16 cellular contexts compared by ENCODE assay signal in genomic region chr7:74572301-74573090, GRCh38.
DNase-seq lines count a peak whose midpoint lies in the region; ATAC-seq, FAIRE-seq and TF ChIP-seq lines count a peak whose summit lies in the region.
"Had no signal": no experiment of that assay in that cellular context is flagged by ENCODE, and none has a peak within 500 bp of the region (broad histone marks: within the 10 kb centered on the region; RNA-seq: fewer than 3 reads in every experiment).

No MANE protein-coding gene starts in this region.

- no peak overlapping the region for H2BK12ac ChIP-seq in H9 (ENCODE audit: insufficient read length, low read depth, low read length)

- H3K9me3 ChIP-seq in H9 (ENCODE audit: control insufficient read depth, low read depth, low read length): no peaks in the 10 kb centered on the region
- H3K9me3 ChIP-seq in right atrium auricular region: no peaks in the 10 kb centered on the region
- H3K9me3 ChIP-seq in HepG2 (ENCODE audit: low read length): no peaks in the 10 kb centered on the region

- no peak for TF ChIP-seq RAD21 in HepG2 (CRISPR knock-in tag; IDR thresholded peaks at IDR 0.05)

- no peak for TF ChIP-seq POLR2A in HepG2 (IDR thresholded peaks at IDR 0.05; ENCODE audit: insufficient read depth in 1 of 2, low read depth in 2 of 2, low read length in 2 of 2)

- H2AFZ ChIP-seq in H9 (ENCODE audit: low read length): no peak overlapping the region
- no peak overlapping the region for H2AFZ ChIP-seq in HepG2 (ENCODE audit: low read length)

- no peak overlapping the region for H3K27ac ChIP-seq in H9 (ENCODE audit: insufficient read length, low read depth, low read length)
- H3K27ac ChIP-seq in right atrium auricular region: peak overlapping the region; percentile 56 to 61
- H3K27ac ChIP-seq in HepG2 (ENCODE audit: extremely low read length, insufficient read depth, low read length): no peak overlapping the region
- H3K27ac ChIP-seq: foreskin keratinocyte had no signal

- no peaks in the 10 kb centered on the region for H3K79me1 ChIP-seq in H9 (ENCODE audit: insufficient read depth, low read depth, low read length, poor library complexity, severe bottlenecking)

- no peak overlapping the region for H2BK20ac ChIP-seq in H9 (ENCODE audit: low read depth, low read length, poor library complexity, severe bottlenecking)

- ATAC-seq in stimulated activated effector memory CD8-positive, alpha-beta T cell treated with anti-CD3 and anti-CD28 coated beads, Interleukin-12 subunit alpha, Interleukin-12 subunit beta, amount 100 ng/mL, for 72 hours: no peak
- ATAC-seq in HepG2: no peak
- ATAC-seq: activated CD4-positive, alpha-beta T cell treated with anti-CD3 and anti-CD28 coated beads for 36 hours; foreskin keratinocyte had no signal

- no peaks in the 10 kb centered on the region for H3K4me1 ChIP-seq in H9 (ENCODE audit: insufficient read depth, low read length)
- H3K4me1 ChIP-seq in right atrium auricular region: no peaks in the 10 kb centered on the region
- peaks cover 13% of the 10 kb centered on the region for H3K4me1 ChIP-seq in HepG2 (ENCODE audit: insufficient read depth, low read length)

- H3K27me3 ChIP-seq in H9 (ENCODE audit: insufficient read depth, low read length): no peaks in the 10 kb centered on the region
- no peaks in the 10 kb centered on the region for H3K27me3 ChIP-seq in right atrium auricular region
- H3K27me3 ChIP-seq in HepG2 (ENCODE audit: control insufficient read depth in 1 of 2, insufficient read depth in 2 of 2, low read length in 2 of 2): no peaks in the 10 kb centered on the region
- H3K27me3 ChIP-seq: foreskin keratinocyte had no signal

- H3K23me2 ChIP-seq in H9 (ENCODE audit: insufficient read length, low read depth, low read length, poor library complexity, severe bottlenecking): no peaks in the 10 kb centered on the region

- no peak for FAIRE-seq in HepG2 (lab: Jason Lieb, UNC)

- DNase-seq in H9 (no peak), SW480 (ENCODE audit: low spot score) (peak; percentile 33), right atrium auricular region (ENCODE audit: low spot score) (no peak), KBM-7 (no peak), HepG2 (ENCODE audit: low spot score) (no peak)
- no peak for DNase-seq in stimulated activated effector memory CD8-positive, alpha-beta T cell treated with anti-CD3 and anti-CD28 coated beads, Interleukin-12 subunit alpha, Interleukin-12 subunit beta, amount 100 ng/mL, for 72 hours (ENCODE audit: low spot score in 2 of 2)
- DNase-seq in activated CD4-positive, alpha-beta T cell treated with anti-CD3 and anti-CD28 coated beads for 1 hour: no peak
- DNase-seq in stimulated activated CD4-positive, alpha-beta T cell treated with anti-CD3 and anti-CD28 coated beads, Interleukin-4, amount 100 ng/mL, for 1 hour: no peak
- DNase-seq: activated CD4-positive, alpha-beta T cell treated with anti-CD3 and anti-CD28 coated beads for 36 hours; activated T-cell treated with anti-CD3 and anti-CD28 coated beads, Interleukin-2, amount 50 U/mL, for 48 hours; aorta; foreskin keratinocyte; islet precursor cell; SW 1271; trophoblast cell had no signal

- H3K27me3 Mint-ChIP-seq in H9 (ENCODE audit: low read depth): no peaks in the 10 kb centered on the region; the same call in 1 of the 2 replicates
- H3K27me3 Mint-ChIP-seq: activated CD4-positive, alpha-beta T cell treated with anti-CD3 and anti-CD28 coated beads for 36 hours had no signal

- no peak overlapping the region for H2BK15ac ChIP-seq in H9 (ENCODE audit: low read depth, low read length)

- no peak overlapping the region for H3K4ac ChIP-seq in H9 (ENCODE audit: low read depth, low read length)

- H2BK5ac ChIP-seq in H9 (ENCODE audit: insufficient read length, low read length): no peak overlapping the region

- H4K91ac ChIP-seq in H9 (ENCODE audit: insufficient read length, low read depth, low read length): no peak overlapping the region

- peaks cover 6 to 47% (median 45%) of the 10 kb centered on the region in 3 experiments; a peak in 6 of 7 replicates for H3K36me3 Mint-ChIP-seq in H9 (ENCODE audit: insufficient read depth in 1 of 3, low read depth in 3 of 3)
- no peaks in the 10 kb centered on the region for H3K36me3 Mint-ChIP-seq in stimulated activated effector memory CD8-positive, alpha-beta T cell treated with anti-CD3 and anti-CD28 coated beads, Interleukin-12 subunit alpha, Interleukin-12 subunit beta, amount 100 ng/mL, for 72 hours

- H3K4me1 Mint-ChIP-seq in H9: peaks cover 13 to 21% of the 10 kb centered on the region in 2 experiments
- H3K4me1 Mint-ChIP-seq in stimulated activated effector memory CD8-positive, alpha-beta T cell treated with anti-CD3 and anti-CD28 coated beads, Interleukin-12 subunit alpha, Interleukin-12 subunit beta, amount 100 ng/mL, for 72 hours: peaks cover 40% of the 10 kb centered on the region

- in situ Hi-C loops in KBM-7 (cut with MboI; ENCODE audit: low pct_unique_long_range_greater_than_20kb, low sequenced_read_pairs) (no loop called here), HepG2 (cut with HindIII; ENCODE audit: extremely low pct_ligation_motif_present, low pct_unique_long_range_greater_than_20kb) (loop anchor here (25.0 kb wide), 1 partner anchor 360 kb away; the partner anchor contains the start of gene LAT2)

- peak overlapping the region; percentile 27 to 95 (median 67); a peak in 4 of 7 replicates for H3K27ac Mint-ChIP-seq in H9
- peak overlapping the region; percentile 45 for H3K27ac Mint-ChIP-seq in stimulated activated effector memory CD8-positive, alpha-beta T cell treated with anti-CD3 and anti-CD28 coated beads, Interleukin-12 subunit alpha, Interleukin-12 subunit beta, amount 100 ng/mL, for 72 hours
- H3K27ac Mint-ChIP-seq: activated CD4-positive, alpha-beta T cell treated with anti-CD3 and anti-CD28 coated beads for 36 hours had no signal

- H3K23ac ChIP-seq in H9 (ENCODE audit: insufficient read length, low read depth, low read length): no peak overlapping the region

- no peaks in the 10 kb centered on the region for H3K36me3 ChIP-seq in right atrium auricular region
- H3K36me3 ChIP-seq in HepG2 (replicated peaks in 1 of 2; ENCODE audit: control insufficient read depth in 1 of 2, insufficient read depth in 2 of 2, low read length in 2 of 2): no peaks in the 10 kb centered on the region; a peak in 1 of 5 replicates

- no peak overlapping the region for H3K18ac ChIP-seq in H9 (ENCODE audit: insufficient read length, low read depth, low read length)

- H3K4me3 ChIP-seq in right atrium auricular region: no peak overlapping the region
- H3K4me3 ChIP-seq in HepG2 (replicated peaks in 1 of 3; ENCODE audit: insufficient read depth in 1 of 3, low read depth in 2 of 3, low read length in 3 of 3): no peak overlapping the region

- POLR2A ChIA-PET in HepG2 (lab: Yijun Ruan, JAX): interaction anchor here (2.0 kb wide), 1 partner anchor 8 kb away, joined by 7 read pairs; no protein-coding TSS in a partner anchor

- intact Hi-C loops in HepG2 (cut with micrococcal nuclease; ENCODE audit: unreplicated experiment): no loop called here

- no peak overlapping the region for H3K14ac ChIP-seq in H9 (ENCODE audit: insufficient read depth, low read length)

- no peaks in the 10 kb centered on the region for H3K79me2 ChIP-seq in H9 (ENCODE audit: insufficient read depth, low read length)
- H3K79me2 ChIP-seq in HepG2 (ENCODE audit: insufficient read depth, low read length): no peaks in the 10 kb centered on the region

- TF ChIP-seq CTCF in H9 (conservative IDR thresholded peaks at IDR 0.05): no peak
- no peak for TF ChIP-seq CTCF in right atrium auricular region (IDR thresholded peaks at IDR 0.05)
- no peak for TF ChIP-seq CTCF in HepG2 (CRISPR knock-in tag; IDR thresholded peaks at IDR 0.05)

- TF ChIP-seq EP300 in HepG2 (IDR thresholded peaks at IDR 0.05; ENCODE audit: low read depth in 2 of 2, low read length in 2 of 2) (no peak), HepG2 (CRISPR knock-in tag; IDR thresholded peaks at IDR 0.05; ENCODE audit: borderline replicate concordance) (no peak)

- no peaks in the 10 kb centered on the region for H3K9me3 Mint-ChIP-seq in H9
- H3K9me3 Mint-ChIP-seq in stimulated activated effector memory CD8-positive, alpha-beta T cell treated with anti-CD3 and anti-CD28 coated beads, Interleukin-12 subunit alpha, Interleukin-12 subunit beta, amount 100 ng/mL, for 72 hours: no peaks in the 10 kb centered on the region

- CTCF ChIA-PET in HepG2 (lab: Yijun Ruan, JAX; ENCODE audit: low intra/inter-chr PET ratio, low total read pairs): no interaction called here

- no peak overlapping the region for H3K4me2 ChIP-seq in H9 (ENCODE audit: insufficient read depth, insufficient read length, low read length)
- H3K4me2 ChIP-seq in HepG2 (ENCODE audit: low read depth, low read length): no peak overlapping the region

- no peak overlapping the region for H3K9ac ChIP-seq in H9 (ENCODE audit: extremely low read depth, insufficient read length, low read length)
- no peak overlapping the region for H3K9ac ChIP-seq in HepG2 (ENCODE audit: insufficient read depth, low read depth, low read length)

- H3K4me3 Mint-ChIP-seq in H9: no peak overlapping the region
- H3K4me3 Mint-ChIP-seq in stimulated activated effector memory CD8-positive, alpha-beta T cell treated with anti-CD3 and anti-CD28 coated beads, Interleukin-12 subunit alpha, Interleukin-12 subunit beta, amount 100 ng/mL, for 72 hours: no peak overlapping the region
- H3K4me3 Mint-ChIP-seq: activated CD4-positive, alpha-beta T cell treated with anti-CD3 and anti-CD28 coated beads for 36 hours; IgD-negative memory B cell had no signal

- H3T11ph ChIP-seq in H9 (ENCODE audit: low read length): no peak overlapping the region

- H4K5ac ChIP-seq in H9 (ENCODE audit: insufficient read length, low read depth, low read length): no peak overlapping the region

- BruUV-seq in HepG2 (replicated peaks; lab: Mats Ljungman, UMichigan): no TSS peak

- H2BK120ac ChIP-seq in H9 (ENCODE audit: low read depth, low read length, poor library complexity, severe bottlenecking): no peak overlapping the region

- WGBS in H9 (ENCODE audit: extremely low coverage, insufficient read length, low lambda C conversion rate): no CpG with 5 or more reads among the region's 12 CpGs
- 99% methylated on average over 10 of the region's 12 CpGs for WGBS in HepG2 (ENCODE audit: low lambda C conversion rate)

- H2AK5ac ChIP-seq in H9 (ENCODE audit: insufficient read length, low read length): no peak overlapping the region

- H4K8ac ChIP-seq in H9 (replicated peaks; ENCODE audit: insufficient read length, low read depth, low read length): no peak overlapping the region

- H3K56ac ChIP-seq in H9 (ENCODE audit: insufficient read length, low read depth, low read length): no peak overlapping the region

- no peaks in the 10 kb centered on the region for H4K20me1 ChIP-seq in H9 (ENCODE audit: control insufficient read depth, insufficient read depth, insufficient read length)
- H4K20me1 ChIP-seq in HepG2 (ENCODE audit: insufficient read depth, low read length): no peaks in the 10 kb centered on the region

Comparison
In these comparisons a context has a peak if more than half of its experiments do, and no peak if none do; other contexts are left out.
1. H3K27ac ChIP-seq: peak in right atrium auricular region (2 of 2); none in H9 (single experiment) and HepG2 (single experiment).